1 cellular context compared by ENCODE assay signal in the genomic region with DNA sequence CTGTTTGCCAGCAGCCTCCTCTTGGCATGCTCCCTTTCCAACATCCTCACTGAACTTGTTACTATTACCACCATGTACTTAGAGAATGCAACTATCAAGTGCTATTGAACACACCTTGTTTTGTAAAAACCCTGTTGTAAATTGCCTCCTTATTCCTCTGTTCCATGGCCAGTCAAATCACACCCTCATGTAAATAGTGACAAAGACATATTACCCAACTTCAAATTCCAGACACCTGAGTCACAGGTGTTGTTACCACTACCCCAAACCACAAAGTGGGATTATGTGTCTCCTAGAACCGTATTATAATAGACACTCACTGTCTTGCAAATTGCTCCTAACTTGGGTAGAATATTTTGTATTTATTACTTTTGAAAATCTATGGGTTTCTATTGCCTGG.
TF ChIP-seq lines count a peak whose summit lies in the region.

No MANE protein-coding gene starts in this region.

TF ChIP-seq in HepG2, 621 proteins besides CTCF, POLR2A, EP300 and RAD21 (continued from another document and continues in another):
- TF ChIP-seq, protein P1, sequence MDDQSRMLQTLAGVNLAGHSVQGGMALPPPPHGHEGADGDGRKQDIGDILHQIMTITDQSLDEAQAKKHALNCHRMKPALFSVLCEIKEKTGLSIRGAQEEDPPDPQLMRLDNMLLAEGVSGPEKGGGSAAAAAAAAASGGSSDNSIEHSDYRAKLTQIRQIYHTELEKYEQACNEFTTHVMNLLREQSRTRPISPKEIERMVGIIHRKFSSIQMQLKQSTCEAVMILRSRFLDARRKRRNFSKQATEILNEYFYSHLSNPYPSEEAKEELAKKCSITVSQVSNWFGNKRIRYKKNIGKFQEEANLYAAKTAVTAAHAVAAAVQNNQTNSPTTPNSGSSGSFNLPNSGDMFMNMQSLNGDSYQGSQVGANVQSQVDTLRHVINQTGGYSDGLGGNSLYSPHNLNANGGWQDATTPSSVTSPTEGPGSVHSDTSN (CRISPR knock-in tag; IDR thresholded peaks at IDR 0.05; ENCODE audit: borderline replicate concordance) = no peak
- TF ChIP-seq ZNF205 (CRISPR knock-in tag; IDR thresholded peaks at IDR 0.05) (no peak), SRSF4 (IDR thresholded peaks at IDR 0.05; ENCODE audit: low read depth, low read length, poor library complexity, severe bottlenecking) (no peak), ISL2 (CRISPR knock-in tag; IDR thresholded peaks at IDR 0.05) (no peak), ZNF367 (CRISPR knock-in tag; IDR thresholded peaks at IDR 0.05; ENCODE audit: borderline replicate concordance) (no peak), RAD51 (IDR thresholded peaks at IDR 0.05; ENCODE audit: borderline replicate concordance) (no peak), EEA1 (CRISPR knock-in tag; IDR thresholded peaks at IDR 0.05; ENCODE audit: borderline replicate concordance) (no peak), ZNF282 (IDR thresholded peaks at IDR 0.05; ENCODE audit: partially characterized antibody) (no peak), ZNF672 (CRISPR knock-in tag; IDR thresholded peaks at IDR 0.05) (no peak), ZNF121 (CRISPR knock-in tag; IDR thresholded peaks at IDR 0.05) (no peak), NFE2 (CRISPR knock-in tag; IDR thresholded peaks at IDR 0.05) (no peak), RXRB (CRISPR knock-in tag; IDR thresholded peaks at IDR 0.05; ENCODE audit: borderline replicate concordance) (no peak), JUNB (CRISPR knock-in tag; IDR thresholded peaks at IDR 0.05; ENCODE audit: borderline replicate concordance) (peak; percentile 75; the same call in 1 of the 2 replicates), CEBPB (IDR thresholded peaks at IDR 0.05; ENCODE audit: borderline replicate concordance, low read depth, low read length) (0 out of 2 replicates have a peak, but pooled peaks have one; percentile 40), RNF2 (conservative IDR thresholded peaks at IDR 0.05; ENCODE audit: low read depth) (no peak), ZNF615 (CRISPR knock-in tag; IDR thresholded peaks at IDR 0.05; ENCODE audit: borderline replicate concordance) (no peak), CEBPG (CRISPR knock-in tag; IDR thresholded peaks at IDR 0.05) (peak; percentile 8; the same call in 1 of the 2 replicates), NR2C2 (CRISPR knock-in tag; IDR thresholded peaks at IDR 0.05; ENCODE audit: borderline replicate concordance) (no peak), PHB2 (IDR thresholded peaks at IDR 0.05; ENCODE audit: partially characterized antibody) (no peak), ZFYVE20 (CRISPR knock-in tag; IDR thresholded peaks at IDR 0.05; ENCODE audit: borderline replicate concordance, low read depth) (no peak), FOXC1 (CRISPR knock-in tag; IDR thresholded peaks at IDR 0.05; ENCODE audit: borderline replicate concordance) (no peak), KMT2A (CRISPR knock-in tag; IDR thresholded peaks at IDR 0.05) (no peak), DMAP1 (CRISPR knock-in tag; IDR thresholded peaks at IDR 0.05) (no peak), ZNF431 (CRISPR knock-in tag; IDR thresholded peaks at IDR 0.05; ENCODE audit: borderline replicate concordance, low read depth) (no peak), POGZ (CRISPR knock-in tag; IDR thresholded peaks at IDR 0.05) (no peak), SRSF9 (IDR thresholded peaks at IDR 0.05; ENCODE audit: borderline replicate concordance, insufficient read depth, low read depth, low read length, poor library complexity, severe bottlenecking) (no peak), ZNF33B (CRISPR knock-in tag; IDR thresholded peaks at IDR 0.05) (no peak), FOXO1 (CRISPR knock-in tag; IDR thresholded peaks at IDR 0.05) (no peak), JUND (CRISPR knock-in tag; IDR thresholded peaks at IDR 0.05) (peak; percentile 49; the same call in 1 of the 2 replicates), ZKSCAN5 (CRISPR knock-in tag; IDR thresholded peaks at IDR 0.05) (no peak), SOX5 (CRISPR knock-in tag; IDR thresholded peaks at IDR 0.05; ENCODE audit: borderline replicate concordance) (0 out of 2 replicates have a peak, but pooled peaks have one; percentile 19), HNRNPH1 (optimal IDR thresholded peaks at IDR 0.05; ENCODE audit: low read depth, low read length) (no peak), ZNF136 (CRISPR knock-in tag; IDR thresholded peaks at IDR 0.05; ENCODE audit: low read depth) (no peak), ZNF780A (CRISPR knock-in tag; IDR thresholded peaks at IDR 0.05) (no peak), GABPA (IDR thresholded peaks at IDR 0.05; ENCODE audit: low read depth, low read length) (no peak), GABPA (CRISPR knock-in tag; IDR thresholded peaks at IDR 0.05; ENCODE audit: low read depth) (no peak), ZNF589 (CRISPR knock-in tag; conservative IDR thresholded peaks at IDR 0.05) (no peak), ZNF24 (IDR thresholded peaks at IDR 0.05) (no peak), ZNF670 (CRISPR knock-in tag; IDR thresholded peaks at IDR 0.05; ENCODE audit: borderline replicate concordance) (no peak), ZNF570 (CRISPR knock-in tag; IDR thresholded peaks at IDR 0.05; ENCODE audit: borderline replicate concordance) (no peak), NFIC (IDR thresholded peaks at IDR 0.05; ENCODE audit: low read length) (no peak), LCORL (IDR thresholded peaks at IDR 0.05) (no peak), LCORL (CRISPR knock-in tag; IDR thresholded peaks at IDR 0.05) (no peak), ATF7 (IDR thresholded peaks at IDR 0.05) (no peak), ATF7 (CRISPR knock-in tag; IDR thresholded peaks at IDR 0.05) (no peak), NFIB (CRISPR knock-in tag; IDR thresholded peaks at IDR 0.05; ENCODE audit: borderline replicate concordance) (no peak), NR2F1 (CRISPR knock-in tag; IDR thresholded peaks at IDR 0.05) (no peak), HDAC1 (CRISPR knock-in tag; IDR thresholded peaks at IDR 0.05) (no peak), TEAD3 (CRISPR knock-in tag; optimal IDR thresholded peaks at IDR 0.05; ENCODE audit: borderline replicate concordance) (peak; percentile 60)
- TF ChIP-seq, protein P2, sequence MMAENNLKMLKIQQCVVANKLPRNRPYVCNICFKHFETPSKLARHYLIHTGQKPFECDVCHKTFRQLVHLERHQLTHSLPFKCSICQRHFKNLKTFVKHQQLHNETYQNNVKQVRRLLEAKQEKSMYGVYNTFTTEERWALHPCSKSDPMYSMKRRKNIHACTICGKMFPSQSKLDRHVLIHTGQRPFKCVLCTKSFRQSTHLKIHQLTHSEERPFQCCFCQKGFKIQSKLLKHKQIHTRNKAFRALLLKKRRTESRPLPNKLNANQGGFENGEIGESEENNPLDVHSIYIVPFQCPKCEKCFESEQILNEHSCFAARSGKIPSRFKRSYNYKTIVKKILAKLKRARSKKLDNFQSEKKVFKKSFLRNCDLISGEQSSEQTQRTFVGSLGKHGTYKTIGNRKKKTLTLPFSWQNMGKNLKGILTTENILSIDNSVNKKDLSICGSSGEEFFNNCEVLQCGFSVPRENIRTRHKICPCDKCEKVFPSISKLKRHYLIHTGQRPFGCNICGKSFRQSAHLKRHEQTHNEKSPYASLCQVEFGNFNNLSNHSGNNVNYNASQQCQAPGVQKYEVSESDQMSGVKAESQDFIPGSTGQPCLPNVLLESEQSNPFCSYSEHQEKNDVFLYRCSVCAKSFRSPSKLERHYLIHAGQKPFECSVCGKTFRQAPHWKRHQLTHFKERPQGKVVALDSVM (CRISPR knock-in tag; IDR thresholded peaks at IDR 0.05) = no peak
- TF ChIP-seq, protein P3, sequence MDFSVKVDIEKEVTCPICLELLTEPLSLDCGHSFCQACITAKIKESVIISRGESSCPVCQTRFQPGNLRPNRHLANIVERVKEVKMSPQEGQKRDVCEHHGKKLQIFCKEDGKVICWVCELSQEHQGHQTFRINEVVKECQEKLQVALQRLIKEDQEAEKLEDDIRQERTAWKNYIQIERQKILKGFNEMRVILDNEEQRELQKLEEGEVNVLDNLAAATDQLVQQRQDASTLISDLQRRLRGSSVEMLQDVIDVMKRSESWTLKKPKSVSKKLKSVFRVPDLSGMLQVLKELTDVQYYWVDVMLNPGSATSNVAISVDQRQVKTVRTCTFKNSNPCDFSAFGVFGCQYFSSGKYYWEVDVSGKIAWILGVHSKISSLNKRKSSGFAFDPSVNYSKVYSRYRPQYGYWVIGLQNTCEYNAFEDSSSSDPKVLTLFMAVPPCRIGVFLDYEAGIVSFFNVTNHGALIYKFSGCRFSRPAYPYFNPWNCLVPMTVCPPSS (IDR thresholded peaks at IDR 0.05) = no peak
- TF ChIP-seq, protein P4, sequence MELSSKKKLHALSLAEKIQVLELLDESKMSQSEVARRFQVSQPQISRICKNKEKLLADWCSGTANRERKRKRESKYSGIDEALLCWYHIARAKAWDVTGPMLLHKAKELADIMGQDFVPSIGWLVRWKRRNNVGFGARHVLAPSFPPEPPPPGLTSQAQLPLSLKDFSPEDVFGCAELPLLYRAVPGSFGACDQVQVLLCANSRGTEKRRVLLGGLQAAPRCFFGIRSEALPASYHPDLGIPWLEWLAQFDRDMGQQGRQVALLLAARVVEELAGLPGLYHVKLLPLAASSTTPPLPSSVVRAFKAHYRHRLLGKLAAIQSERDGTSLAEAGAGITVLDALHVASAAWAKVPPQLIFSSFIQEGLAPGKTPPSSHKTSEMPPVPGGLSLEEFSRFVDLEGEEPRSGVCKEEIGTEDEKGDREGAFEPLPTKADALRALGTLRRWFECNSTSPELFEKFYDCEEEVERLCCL (CRISPR knock-in tag; IDR thresholded peaks at IDR 0.05; ENCODE audit: borderline replicate concordance) = no peak
- TF ChIP-seq, protein P5, sequence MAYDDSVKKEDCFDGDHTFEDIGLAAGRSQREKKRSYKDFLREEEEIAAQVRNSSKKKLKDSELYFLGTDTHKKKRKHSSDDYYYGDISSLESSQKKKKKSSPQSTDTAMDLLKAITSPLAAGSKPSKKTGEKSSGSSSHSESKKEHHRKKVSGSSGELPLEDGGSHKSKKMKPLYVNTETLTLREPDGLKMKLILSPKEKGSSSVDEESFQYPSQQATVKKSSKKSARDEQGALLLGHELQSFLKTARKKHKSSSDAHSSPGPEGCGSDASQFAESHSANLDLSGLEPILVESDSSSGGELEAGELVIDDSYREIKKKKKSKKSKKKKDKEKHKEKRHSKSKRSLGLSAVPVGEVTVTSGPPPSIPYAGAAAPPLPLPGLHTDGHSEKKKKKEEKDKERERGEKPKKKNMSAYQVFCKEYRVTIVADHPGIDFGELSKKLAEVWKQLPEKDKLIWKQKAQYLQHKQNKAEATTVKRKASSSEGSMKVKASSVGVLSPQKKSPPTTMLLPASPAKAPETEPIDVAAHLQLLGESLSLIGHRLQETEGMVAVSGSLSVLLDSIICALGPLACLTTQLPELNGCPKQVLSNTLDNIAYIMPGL (CRISPR knock-in tag; IDR thresholded peaks at IDR 0.05; ENCODE audit: borderline replicate concordance in 1 of 2, low read depth in 1 of 2) = no peak
- TF ChIP-seq, protein P6, sequence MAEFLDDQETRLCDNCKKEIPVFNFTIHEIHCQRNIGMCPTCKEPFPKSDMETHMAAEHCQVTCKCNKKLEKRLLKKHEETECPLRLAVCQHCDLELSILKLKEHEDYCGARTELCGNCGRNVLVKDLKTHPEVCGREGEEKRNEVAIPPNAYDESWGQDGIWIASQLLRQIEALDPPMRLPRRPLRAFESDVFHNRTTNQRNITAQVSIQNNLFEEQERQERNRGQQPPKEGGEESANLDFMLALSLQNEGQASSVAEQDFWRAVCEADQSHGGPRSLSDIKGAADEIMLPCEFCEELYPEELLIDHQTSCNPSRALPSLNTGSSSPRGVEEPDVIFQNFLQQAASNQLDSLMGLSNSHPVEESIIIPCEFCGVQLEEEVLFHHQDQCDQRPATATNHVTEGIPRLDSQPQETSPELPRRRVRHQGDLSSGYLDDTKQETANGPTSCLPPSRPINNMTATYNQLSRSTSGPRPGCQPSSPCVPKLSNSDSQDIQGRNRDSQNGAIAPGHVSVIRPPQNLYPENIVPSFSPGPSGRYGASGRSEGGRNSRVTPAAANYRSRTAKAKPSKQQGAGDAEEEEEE (CRISPR knock-in tag; IDR thresholded peaks at IDR 0.05; ENCODE audit: borderline replicate concordance) = no peak
- TF ChIP-seq, protein P7, sequence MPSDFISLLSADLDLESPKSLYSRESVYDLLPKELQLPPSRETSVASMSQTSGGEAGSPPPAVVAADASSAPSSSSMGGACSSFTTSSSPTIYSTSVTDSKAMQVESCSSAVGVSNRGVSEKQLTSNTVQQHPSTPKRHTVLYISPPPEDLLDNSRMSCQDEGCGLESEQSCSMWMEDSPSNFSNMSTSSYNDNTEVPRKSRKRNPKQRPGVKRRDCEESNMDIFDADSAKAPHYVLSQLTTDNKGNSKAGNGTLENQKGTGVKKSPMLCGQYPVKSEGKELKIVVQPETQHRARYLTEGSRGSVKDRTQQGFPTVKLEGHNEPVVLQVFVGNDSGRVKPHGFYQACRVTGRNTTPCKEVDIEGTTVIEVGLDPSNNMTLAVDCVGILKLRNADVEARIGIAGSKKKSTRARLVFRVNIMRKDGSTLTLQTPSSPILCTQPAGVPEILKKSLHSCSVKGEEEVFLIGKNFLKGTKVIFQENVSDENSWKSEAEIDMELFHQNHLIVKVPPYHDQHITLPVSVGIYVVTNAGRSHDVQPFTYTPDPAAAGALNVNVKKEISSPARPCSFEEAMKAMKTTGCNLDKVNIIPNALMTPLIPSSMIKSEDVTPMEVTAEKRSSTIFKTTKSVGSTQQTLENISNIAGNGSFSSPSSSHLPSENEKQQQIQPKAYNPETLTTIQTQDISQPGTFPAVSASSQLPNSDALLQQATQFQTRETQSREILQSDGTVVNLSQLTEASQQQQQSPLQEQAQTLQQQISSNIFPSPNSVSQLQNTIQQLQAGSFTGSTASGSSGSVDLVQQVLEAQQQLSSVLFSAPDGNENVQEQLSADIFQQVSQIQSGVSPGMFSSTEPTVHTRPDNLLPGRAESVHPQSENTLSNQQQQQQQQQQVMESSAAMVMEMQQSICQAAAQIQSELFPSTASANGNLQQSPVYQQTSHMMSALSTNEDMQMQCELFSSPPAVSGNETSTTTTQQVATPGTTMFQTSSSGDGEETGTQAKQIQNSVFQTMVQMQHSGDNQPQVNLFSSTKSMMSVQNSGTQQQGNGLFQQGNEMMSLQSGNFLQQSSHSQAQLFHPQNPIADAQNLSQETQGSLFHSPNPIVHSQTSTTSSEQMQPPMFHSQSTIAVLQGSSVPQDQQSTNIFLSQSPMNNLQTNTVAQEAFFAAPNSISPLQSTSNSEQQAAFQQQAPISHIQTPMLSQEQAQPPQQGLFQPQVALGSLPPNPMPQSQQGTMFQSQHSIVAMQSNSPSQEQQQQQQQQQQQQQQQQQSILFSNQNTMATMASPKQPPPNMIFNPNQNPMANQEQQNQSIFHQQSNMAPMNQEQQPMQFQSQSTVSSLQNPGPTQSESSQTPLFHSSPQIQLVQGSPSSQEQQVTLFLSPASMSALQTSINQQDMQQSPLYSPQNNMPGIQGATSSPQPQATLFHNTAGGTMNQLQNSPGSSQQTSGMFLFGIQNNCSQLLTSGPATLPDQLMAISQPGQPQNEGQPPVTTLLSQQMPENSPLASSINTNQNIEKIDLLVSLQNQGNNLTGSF (CRISPR knock-in tag; IDR thresholded peaks at IDR 0.05) = no peak
- TF ChIP-seq, protein P8, sequence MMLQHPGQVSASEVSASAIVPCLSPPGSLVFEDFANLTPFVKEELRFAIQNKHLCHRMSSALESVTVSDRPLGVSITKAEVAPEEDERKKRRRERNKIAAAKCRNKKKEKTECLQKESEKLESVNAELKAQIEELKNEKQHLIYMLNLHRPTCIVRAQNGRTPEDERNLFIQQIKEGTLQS (CRISPR knock-in tag; IDR thresholded peaks at IDR 0.05) = 0 out of 2 replicates have a peak, but pooled peaks have one; percentile 35
